In the genomic region with DNA sequence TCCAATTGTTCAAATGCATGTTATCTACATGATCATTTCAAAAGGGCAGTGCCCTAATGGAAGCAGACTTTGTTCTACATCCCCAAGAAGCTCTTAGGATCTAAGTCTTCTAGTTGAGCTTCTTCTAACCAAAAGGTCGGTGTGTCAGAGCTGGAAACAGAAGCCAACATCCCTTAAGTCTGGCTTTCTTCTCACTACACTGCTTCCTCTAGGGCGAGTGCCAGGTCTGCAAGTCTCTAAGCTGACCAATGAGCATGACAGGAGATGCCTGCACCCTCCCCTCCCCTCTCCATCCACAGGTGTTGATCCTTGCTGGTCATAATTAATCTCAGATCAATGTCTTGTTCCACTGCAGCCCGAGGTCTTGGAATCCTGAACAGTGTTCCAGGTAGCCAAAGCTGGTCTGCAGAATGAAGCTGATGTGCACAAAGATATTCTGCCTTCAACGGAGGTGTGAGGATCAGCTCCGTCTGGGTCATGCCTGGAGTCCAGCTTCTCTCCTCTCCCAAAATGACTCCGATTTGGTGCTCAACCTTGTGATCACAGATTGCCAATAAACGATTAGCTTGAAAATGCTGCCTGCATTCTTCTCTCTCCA, we compare ENCODE assay signal across 17 cellular contexts. TPM values are rescaled to one million over a fixed set of nuclear protein-coding genes. Genes with fewer than 3 reads are reported as not detected.
DNase-seq lines count a peak whose midpoint lies in the region; ATAC-seq, FAIRE-seq and TF ChIP-seq lines count a peak whose summit lies in the region.
"Had no signal": no experiment of that assay in that cellular context is flagged by ENCODE, and none has a peak within 500 bp of the region (broad histone marks: within the 10 kb centered on the region; RNA-seq: fewer than 3 reads in every experiment).

No MANE protein-coding gene starts in this region.

- no peaks in the 10 kb centered on the region for H3K9me3 Mint-ChIP-seq in CD8-positive, alpha-beta memory T cell
- no peaks in the 10 kb centered on the region for H3K9me3 Mint-ChIP-seq in natural killer cell treated with Interleukin-12 subunit alpha and Interleukin-12 subunit beta and Interleukin-15 and Interleukin-18, amount 100 ng/mL, for 72 hours
- H3K9me3 Mint-ChIP-seq: activated CD4-positive, alpha-beta T cell treated with anti-CD3 and anti-CD28 coated beads, Interleukin-2, amount 10 ng/mL, durations not matched to agents 24 days and 14 days; activated T-cell treated with anti-CD3 and anti-CD28 coated beads, Interleukin-2, amount 50 U/mL, for 72 hours had no signal

- H4K8ac ChIP-seq in H1 (ENCODE audit: extremely low read depth, insufficient read depth, low read length): no peak overlapping the region

- H2BK12ac ChIP-seq in H1 (ENCODE audit: low read depth, low read length): no peak overlapping the region

- no peak overlapping the region for H2BK5ac ChIP-seq in H1 (ENCODE audit: low read depth, low read length)

- no peak overlapping the region for H3K14ac ChIP-seq in H1 (ENCODE audit: insufficient read length)

- 84% methylated on average over 7 of the region's 7 CpGs; no CpG with 5 or more reads in 1 of the 2 experiments for WGBS in H1 (ENCODE audit: extremely low coverage in 1 of 2, insufficient coverage in 1 of 2, insufficient read length in 1 of 2, insufficient replicate concordance in 2 of 2, low coverage in 1 of 2, low lambda C conversion rate in 2 of 2, missing lambda C conversion rate in 1 of 2), 2 experiments

- ATAC-seq in natural killer cell treated with Interleukin-12 subunit alpha and Interleukin-12 subunit beta and Interleukin-15 and Interleukin-18, amount 100 ng/mL, for 72 hours: no peak
- ATAC-seq: activated T-cell treated with anti-CD3 and anti-CD28 coated beads, Interleukin-2, amount 50 U/mL, for 72 hours had no signal

- no peak overlapping the region for H3K18ac ChIP-seq in H1 (ENCODE audit: extremely low read depth, low read length)

- no peaks in the 10 kb centered on the region for H3K23me2 ChIP-seq in H1 (ENCODE audit: low read depth, low read length)

- H3K9ac ChIP-seq in H1 (replicated peaks in 1 of 4; ENCODE audit: extremely low read depth in 1 of 4, low read depth in 3 of 4, low read length in 3 of 4): no peak overlapping the region

- H2BK120ac ChIP-seq in H1 (replicated peaks; ENCODE audit: low read depth, low read length): no peak overlapping the region

- H2BK15ac ChIP-seq in H1 (ENCODE audit: low read length): no peak overlapping the region

- peaks cover 0 to 71% (median 15%) of the 10 kb centered on the region in 3 donors for H3K36me3 Mint-ChIP-seq in CD8-positive, alpha-beta memory T cell
- peaks cover 12% of the 10 kb centered on the region for H3K36me3 Mint-ChIP-seq in natural killer cell treated with Interleukin-12 subunit alpha and Interleukin-12 subunit beta and Interleukin-15 and Interleukin-18, amount 100 ng/mL, for 72 hours

- H3K27ac Mint-ChIP-seq in CD8-positive, alpha-beta memory T cell: peak overlapping the region in 7 of 8 donors; percentile 2 to 79 (median 51)
- peak overlapping the region in 1 of 2 donors; percentile 21 for H3K27ac Mint-ChIP-seq in natural killer cell treated with Interleukin-12 subunit alpha and Interleukin-12 subunit beta and Interleukin-15 and Interleukin-18, amount 100 ng/mL, for 72 hours
- H3K27ac Mint-ChIP-seq: activated CD4-positive, alpha-beta T cell treated with anti-CD3 and anti-CD28 coated beads, Interleukin-2, amount 10 ng/mL, durations not matched to agents 24 days and 14 days had no signal

- H3K4me2 ChIP-seq in H1 (ENCODE audit: insufficient read depth in 1 of 2, low read depth in 2 of 2, low read length in 2 of 2): no peak overlapping the region

- DNase-seq in CD8-positive, alpha-beta memory T cell: no peak
- DNase-seq in M059J (ENCODE audit: low read depth) (peak; percentile 21), H1 (ENCODE audit: low read depth in 1 of 2, low spot score in 2 of 2) (no peak), T1000 (lab: John Stamatoyannopoulos, UW) (no peak), DMS 273 treated with DMSO at 0.1 percent for 48 hours (lab: John Stamatoyannopoulos, UW) (no peak)
- DNase-seq in natural killer cell treated with Interleukin-12 subunit alpha and Interleukin-12 subunit beta and Interleukin-15 and Interleukin-18, amount 100 ng/mL, for 72 hours (ENCODE audit: low spot score): peak; percentile 23
- no peak for DNase-seq in stimulated activated naive CD4-positive, alpha-beta T cell treated with Interleukin-2 at 50 U/mL for 16 hours (lab: John Stamatoyannopoulos, UW)
- DNase-seq: activated CD4-positive, alpha-beta T cell treated with anti-CD3 and anti-CD28 coated beads, Interleukin-2, amount 10 ng/mL, durations not matched to agents 24 days and 14 days; activated T-cell treated with anti-CD3 and anti-CD28 coated beads, Interleukin-2, amount 50 U/mL, for 72 hours; BE2C; cortex of kidney; IMR-90; NCI-H2029; NCI-H510A treated with DMSO at 0.1 percent for 48 hours had no signal

- TF ChIP-seq CTCF in H1 (IDR thresholded peaks at IDR 0.05; ENCODE audit: control extremely low read depth in 1 of 3, insufficient read depth in 1 of 3, low read depth in 1 of 3, low read length in 3 of 3): no peak

- H3K36me3 ChIP-seq in CD8-positive, alpha-beta memory T cell (ENCODE audit: insufficient read depth, low read length): peaks cover 35% of the 10 kb centered on the region
- peaks cover 23 to 53% (median 41%) of the 10 kb centered on the region in 4 experiments for H3K36me3 ChIP-seq in H1 (ENCODE audit: control insufficient read depth in 2 of 4, insufficient read depth in 4 of 4, low read length in 3 of 4)

- peaks cover 0 to 2% (median 0%) of the 10 kb centered on the region in 3 donors for H3K4me1 Mint-ChIP-seq in CD8-positive, alpha-beta memory T cell
- peaks cover 6 to 12% of the 10 kb centered on the region in 2 donors for H3K4me1 Mint-ChIP-seq in natural killer cell treated with Interleukin-12 subunit alpha and Interleukin-12 subunit beta and Interleukin-15 and Interleukin-18, amount 100 ng/mL, for 72 hours (ENCODE audit: low read depth in 2 of 2)

- TF ChIP-seq POLR2A in H1 (IDR thresholded peaks at IDR 0.05; ENCODE audit: control extremely low read depth in 1 of 2, low read depth in 2 of 2, low read length in 2 of 2): no peak; a peak in 1 of 3 replicates

- H4K20me1 ChIP-seq in H1 (replicated peaks in 1 of 2; ENCODE audit: control insufficient read depth in 1 of 2, insufficient read depth in 2 of 2, low read length in 2 of 2): peaks cover 6 to 7% of the 10 kb centered on the region in 2 experiments

- no peak overlapping the region for H3K4ac ChIP-seq in H1 (replicated peaks; ENCODE audit: insufficient read length, low read depth, low read length)

- no peaks in the 10 kb centered on the region for H3K9me3 ChIP-seq in CD8-positive, alpha-beta memory T cell (ENCODE audit: low read length)
- H3K9me3 ChIP-seq in H1 (ENCODE audit: insufficient read depth in 2 of 2, low read depth in 1 of 2, low read length in 1 of 2): no peaks in the 10 kb centered on the region
- H3K9me3 ChIP-seq: BE2C, right lobe of liver, SJSA1, thoracic aorta had no signal

- CTCF ChIA-PET in CD8-positive, alpha-beta memory T cell (lab: Charles Lee): interaction anchor here (1.6 kb wide), 1 partner anchor 16 kb away, joined by 4 read pairs; no protein-coding TSS in a partner anchor
- CTCF ChIA-PET in H1 (lab: Charles Lee; ENCODE audit: partially characterized antibody): interaction anchor here (1.1 to 1.4 kb wide), 3 partner anchors 9 to 13 kb away, joined by 3 to 4 read pairs (median 3); no protein-coding TSS in a partner anchor

- H3K27me3 ChIP-seq in CD8-positive, alpha-beta memory T cell (ENCODE audit: insufficient read depth, low read length, poor library complexity, severe bottlenecking): no peaks in the 10 kb centered on the region
- no peaks in the 10 kb centered on the region for H3K27me3 ChIP-seq in H1 (replicated peaks in 1 of 4; ENCODE audit: control insufficient read depth in 3 of 4, extremely low read depth in 1 of 4, insufficient read depth in 3 of 4, low read length in 3 of 4)
- H3K27me3 ChIP-seq: BE2C, right lobe of liver, SJSA1 had no signal

- H2BK20ac ChIP-seq in H1 (ENCODE audit: low read length): no peak overlapping the region

- TF ChIP-seq EP300 in H1 (IDR thresholded peaks at IDR 0.05; ENCODE audit: borderline replicate concordance in 1 of 2, low read depth in 2 of 2, low read length in 2 of 2): no peak

- H3K4me3 Mint-ChIP-seq in CD8-positive, alpha-beta memory T cell: no peak overlapping the region
- no peak overlapping the region for H3K4me3 Mint-ChIP-seq in natural killer cell treated with Interleukin-12 subunit alpha and Interleukin-12 subunit beta and Interleukin-15 and Interleukin-18, amount 100 ng/mL, for 72 hours
- H3K4me3 Mint-ChIP-seq: activated CD4-positive, alpha-beta T cell treated with anti-CD3 and anti-CD28 coated beads, Interleukin-2, amount 10 ng/mL, durations not matched to agents 24 days and 14 days; activated T-cell treated with anti-CD3 and anti-CD28 coated beads, Interleukin-2, amount 50 U/mL, for 72 hours had no signal

- no peak overlapping the region for H3K56ac ChIP-seq in H1 (replicated peaks; ENCODE audit: insufficient read length, low read depth, low read length)

- H3K4me1 ChIP-seq in CD8-positive, alpha-beta memory T cell (ENCODE audit: insufficient read depth, low read length): no peaks in the 10 kb centered on the region
- H3K4me1 ChIP-seq in H1 (replicated peaks in 1 of 4; ENCODE audit: control insufficient read depth in 3 of 4, insufficient read depth in 4 of 4, low read length in 3 of 4): no peaks in the 10 kb centered on the region
- H3K4me1 ChIP-seq: BE2C, SJSA1 had no signal

- no peak overlapping the region for H4K91ac ChIP-seq in H1 (replicated peaks; ENCODE audit: insufficient read length, low read length)

- TF ChIP-seq RAD21 in H1 (IDR thresholded peaks at IDR 0.05 in 1 of 2, conservative IDR thresholded peaks at IDR 0.05 in 1 of 2; ENCODE audit: low read depth in 2 of 2, low read length in 2 of 2): no peak

- H4K5ac ChIP-seq in H1 (ENCODE audit: insufficient read length, low read depth, low read length): no peak overlapping the region

- H3K27ac ChIP-seq in CD8-positive, alpha-beta memory T cell (ENCODE audit: low read depth, low read length): no peak overlapping the region
- H3K27ac ChIP-seq in H1 (ENCODE audit: low read depth, low read length): no peak overlapping the region
- H3K27ac ChIP-seq: right lobe of liver, SJSA1, thoracic aorta had no signal

- POLR2A ChIA-PET in CD8-positive, alpha-beta memory T cell (lab: Charles Lee): interaction anchor here (0.6 kb wide), 1 partner anchor 44 kb away, joined by 4 read pairs; a partner anchor contains a TSS
- POLR2A ChIA-PET in H1 (lab: Charles Lee; ENCODE audit: partially characterized antibody): interaction anchor here (0.8 to 1.7 kb wide), 8 partner anchors 9 to 45 kb away, joined by 3 to 9 read pairs (median 4); no protein-coding TSS in a partner anchor

- H3K23ac ChIP-seq in H1 (ENCODE audit: insufficient read length): no peak overlapping the region

- no peaks in the 10 kb centered on the region for H3K79me2 ChIP-seq in H1 (ENCODE audit: control insufficient read depth in 1 of 2, insufficient read depth in 2 of 2, low read length in 2 of 2)

- no peaks in the 10 kb centered on the region for H3K27me3 Mint-ChIP-seq in CD8-positive, alpha-beta memory T cell
- no peaks in the 10 kb centered on the region for H3K27me3 Mint-ChIP-seq in natural killer cell treated with Interleukin-12 subunit alpha and Interleukin-12 subunit beta and Interleukin-15 and Interleukin-18, amount 100 ng/mL, for 72 hours
- H3K27me3 Mint-ChIP-seq: activated CD4-positive, alpha-beta T cell treated with anti-CD3 and anti-CD28 coated beads, Interleukin-2, amount 10 ng/mL, durations not matched to agents 24 days and 14 days had no signal

- no peak overlapping the region for H2AFZ ChIP-seq in H1 (ENCODE audit: low read length)

- FAIRE-seq in H1 (lab: Jason Lieb, UNC): peak; percentile 13

- H2AK5ac ChIP-seq in H1 (ENCODE audit: low read depth, low read length): no peak overlapping the region

- no peaks in the 10 kb centered on the region for H3K79me1 ChIP-seq in H1 (ENCODE audit: low read depth, low read length)

- H3K4me3 ChIP-seq in CD8-positive, alpha-beta memory T cell (ENCODE audit: low read length): no peak overlapping the region
- no peak overlapping the region for H3K4me3 ChIP-seq in H1 (ENCODE audit: extremely low read depth in 1 of 4, insufficient read depth in 2 of 4, low read depth in 3 of 4, low read length in 4 of 4)
- H3K4me3 ChIP-seq: right lobe of liver, SJSA1, thoracic aorta had no signal

RNA-seq across cellular contexts. Expression of a gene that starts 44.1 kb away (rescaled TPM):
- total RNA-seq in CD8-positive, alpha-beta memory T cell: 100 to 1,000 TPM; 409 TPM
- polyA plus RNA-seq in CD8-positive, alpha-beta memory T cell: 377 TPM
- 322 and 407 TPM in 2 replicates for total RNA-seq in M059J (2014; rRNA removed; shearing (Covaris generic))
- 315 and 339 TPM in 2 replicates for total RNA-seq in H1 (2021; fragmentation: NEBNext Ultra II Directional; extraction: Animal tissue kit (Norgen Biotek cat#: 25700))
- polyA plus RNA-seq in H1 (2011; rRNA removed): 377 and 432 TPM in 2 replicates
- polyA plus RNA-seq in H1 (2011; cell fraction: cytosol; rRNA removed): 375 TPM
- polyA plus RNA-seq in H1 (2011; cell fraction: nucleus; rRNA removed): 381 TPM
- 213 to 348 TPM (median 304 TPM) in 4 replicates for polyA plus RNA-seq in H1 (2012, experiment 1 of 2)
- 195 TPM for polyA plus RNA-seq in H1 (2012, experiment 2 of 2)
- polyA plus RNA-seq in H1 (2013, experiment 1 of 2): 135 TPM
- polyA plus RNA-seq in H1 (2013, experiment 2 of 2): 138 TPM
- 264 and 269 TPM in 2 replicates for polyA minus RNA-seq in H1 (2011; rRNA and poly(A)+ RNA removed)
- 174 TPM for polyA minus RNA-seq in H1 (2011; cell fraction: cytosol; rRNA and poly(A)+ RNA removed)
- 135 TPM for polyA minus RNA-seq in H1 (2011; cell fraction: nucleus; rRNA and poly(A)+ RNA removed)
- total RNA-seq in natural killer cell treated with Interleukin-12 subunit alpha and Interleukin-12 subunit beta and Interleukin-15 and Interleukin-18, amount 100 ng/mL, for 72 hours: 100 to 1,000 TPM; 550 to 559 TPM

RNA-seq across cellular contexts. Expression of a gene that starts 51.2 kb away (rescaled TPM):
- 1 to 10 TPM; 3.0 to 3.1 TPM for total RNA-seq in CD8-positive, alpha-beta memory T cell
- 1.8 TPM for polyA plus RNA-seq in CD8-positive, alpha-beta memory T cell
- 0.25 TPM in 1 of 2 replicates, not detected in the other for total RNA-seq in M059J (2014; rRNA removed; shearing (Covaris generic))
- total RNA-seq in H1 (2021; fragmentation: NEBNext Ultra II Directional; extraction: Animal tissue kit (Norgen Biotek cat#: 25700)): 0.20 and 0.44 TPM in 2 replicates
- 0.26 and 0.63 TPM in 2 replicates for polyA plus RNA-seq in H1 (2011; rRNA removed)
- 0.16 TPM for polyA plus RNA-seq in H1 (2011; cell fraction: cytosol; rRNA removed)
- 0.50 TPM for polyA plus RNA-seq in H1 (2011; cell fraction: nucleus; rRNA removed)
- 0.21 to 0.79 TPM (median 0.29 TPM) in 4 replicates for polyA plus RNA-seq in H1 (2012, experiment 1 of 2)
- not detected for polyA plus RNA-seq in H1 (2012, experiment 2 of 2)
- polyA plus RNA-seq in H1 (2013, experiment 1 of 2): 0.43 TPM
- 0.33 TPM for polyA plus RNA-seq in H1 (2013, experiment 2 of 2)
- 0.32 and 0.38 TPM in 2 replicates for polyA minus RNA-seq in H1 (2011; rRNA and poly(A)+ RNA removed)
- polyA minus RNA-seq in H1 (2011; cell fraction: cytosol; rRNA and poly(A)+ RNA removed): not detected
- polyA minus RNA-seq in H1 (2011; cell fraction: nucleus; rRNA and poly(A)+ RNA removed): 3.7 TPM
- total RNA-seq in natural killer cell treated with Interleukin-12 subunit alpha and Interleukin-12 subunit beta and Interleukin-15 and Interleukin-18, amount 100 ng/mL, for 72 hours: 1 to 10 TPM; 1.8 to 3.3 TPM
- total RNA-seq: SJSA1 had no signal

Comparison
In these comparisons a context has a peak if more than half of its experiments do, and no peak if none do; other contexts are left out.
1. DNase-seq: peak in M059J (single experiment) and natural killer cell treated with Interleukin-12 subunit alpha and Interleukin-12 subunit beta and Interleukin-15 and Interleukin-18, amount 100 ng/mL, for 72 hours (single experiment); none in CD8-positive, alpha-beta memory T cell (0 of 5), H1 (0 of 2), T1000 (single experiment), stimulated activated naive CD4-positive, alpha-beta T cell treated with Interleukin-2 at 50 U/mL for 16 hours (single experiment) and DMS 273 treated with DMSO at 0.1 percent for 48 hours (single experiment).